In the genomic region with DNA sequence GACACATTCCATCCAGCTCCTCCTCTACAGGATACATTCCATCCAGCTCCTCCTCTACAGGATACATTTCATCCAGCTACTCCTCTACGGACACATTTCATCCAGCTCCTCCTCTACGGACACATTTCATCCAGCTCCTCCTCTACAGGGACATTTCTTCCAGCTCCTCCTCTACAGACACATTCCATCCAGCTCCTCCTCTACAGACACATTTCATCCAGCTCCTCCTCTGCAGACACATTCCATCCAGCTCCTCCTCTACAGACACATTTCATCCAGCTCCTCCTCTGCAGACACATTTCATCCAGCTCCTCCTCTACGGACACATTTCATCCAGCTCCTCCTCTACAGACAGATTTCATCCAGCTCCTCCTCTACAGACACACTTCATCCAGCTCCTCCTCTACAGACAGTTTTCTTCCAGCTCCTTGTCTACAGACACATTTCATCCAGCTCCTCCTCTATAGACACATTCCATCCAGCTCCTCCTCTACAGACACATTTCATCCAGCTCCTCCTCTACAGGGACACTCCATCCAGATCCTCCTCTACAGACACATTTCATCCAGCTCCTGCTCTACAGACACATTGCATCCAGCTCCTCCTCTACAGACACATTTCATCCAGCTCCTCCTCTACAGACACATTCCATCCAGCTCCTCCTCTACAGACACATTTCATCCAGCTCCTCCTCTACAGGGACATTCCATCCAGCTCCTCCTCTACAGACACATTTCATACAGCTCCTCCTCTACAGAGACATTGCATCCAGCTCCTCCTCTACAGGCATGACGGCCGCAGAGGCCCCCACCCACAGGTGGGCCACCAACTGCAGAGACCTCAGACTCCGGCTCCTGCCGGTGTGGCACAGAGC, we compare ENCODE assay signal across 11 cellular contexts. TPM values are rescaled to one million over a fixed set of nuclear protein-coding genes. Genes with fewer than 3 reads are reported as not detected.
DNase-seq lines count a peak whose midpoint lies in the region; FAIRE-seq and TF ChIP-seq lines count a peak whose summit lies in the region.
"Not testable (repeated sequence)": the region's sequence is repeated elsewhere in the genome, so short reads cannot be mapped to it uniquely, and the experiment has no call there.
"Had no signal": no experiment of that assay in that cellular context is flagged by ENCODE, and none has a peak within 500 bp of the region (broad histone marks: within the 10 kb centered on the region; RNA-seq: fewer than 3 reads in every experiment).

No MANE protein-coding gene starts in this region.

- H3K4me2 ChIP-seq in astrocyte (ENCODE audit: low read length) (peak overlapping the region; percentile 10), keratinocyte (ENCODE audit: control insufficient read depth, extremely low read depth, insufficient read depth, low read depth, low read length) (peak overlapping the region; percentile 28)
- H3K4me2 ChIP-seq in neuronal stem cell (ENCODE audit: insufficient read depth, low read length, poor library complexity, severe bottlenecking): not testable (repeated sequence)

- not testable (repeated sequence) for H3K9me1 ChIP-seq in keratinocyte (ENCODE audit: control insufficient read depth, extremely low read depth, insufficient read depth, low read length)

- H3K9ac ChIP-seq in HUES64 (ENCODE audit: low read depth, low read length); neuronal stem cell (ENCODE audit: low read depth, low read length, poor library complexity): not testable (repeated sequence)
- peak overlapping the region; percentile 10 for H3K9ac ChIP-seq in astrocyte (ENCODE audit: low read length)
- H3K9ac ChIP-seq in keratinocyte (ENCODE audit: control insufficient read depth, extremely low read depth, insufficient read depth, low read length): peak overlapping the region; percentile 43

- H3K79me1 ChIP-seq in neuronal stem cell (ENCODE audit: low read depth, low read length): peaks cover 11% of the 10 kb centered on the region

- not testable (repeated sequence) for H3K14ac ChIP-seq in neuronal stem cell (ENCODE audit: low read length)

- not testable (repeated sequence) for FAIRE-seq in astrocyte (lab: Jason Lieb, UNC); keratinocyte (lab: Jason Lieb, UNC)

- peak overlapping the region; percentile 0 for H3K27ac Mint-ChIP-seq in T-helper 1 cell treated with Interleukin-12 subunit alpha and Interleukin-12 subunit beta and Interleukin-4 antibody, amounts not matched to agents 30 μg/mL and 1 μg/mL, for 36 hours
- H3K27ac Mint-ChIP-seq in astrocyte (ENCODE audit: unreplicated experiment): peak overlapping the region; percentile 100

- not testable (repeated sequence) for H2BK120ac ChIP-seq in neuronal stem cell (ENCODE audit: low read depth, low read length)

- not testable (repeated sequence) for H3K79me2 ChIP-seq in astrocyte (ENCODE audit: insufficient read depth, low read length); keratinocyte (ENCODE audit: control insufficient read depth, insufficient read depth, low read length)

- H3K4me3 Mint-ChIP-seq in T-helper 1 cell treated with Interleukin-12 subunit alpha and Interleukin-12 subunit beta and Interleukin-4 antibody, amounts not matched to agents 30 μg/mL and 1 μg/mL, for 36 hours: not testable (repeated sequence)
- H3K4me3 Mint-ChIP-seq in astrocyte (ENCODE audit: unreplicated experiment): peak overlapping the region; percentile 64

- not testable (repeated sequence) for H4K8ac ChIP-seq in neuronal stem cell (ENCODE audit: low read depth, low read length)

- H3K4me3 ChIP-seq in HUES64 (ENCODE audit: low read length); astrocyte (ENCODE audit: insufficient read depth, low read depth, low read length); epithelial cell of esophagus (ENCODE audit: low read length); keratinocyte (ENCODE audit: control insufficient read depth in 2 of 3, extremely low read depth in 1 of 3, insufficient read depth in 2 of 3, low read depth in 1 of 3, low read length in 3 of 3); neuronal stem cell (ENCODE audit: low read length in 2 of 2): not testable (repeated sequence)

- not testable (repeated sequence) for H3K4me1 Mint-ChIP-seq in T-helper 1 cell treated with Interleukin-12 subunit alpha and Interleukin-12 subunit beta and Interleukin-4 antibody, amounts not matched to agents 30 μg/mL and 1 μg/mL, for 36 hours (ENCODE audit: low read depth)
- H3K4me1 Mint-ChIP-seq in astrocyte (ENCODE audit: low read depth, unreplicated experiment): peaks cover 19% of the 10 kb centered on the region

- H2BK5ac ChIP-seq in neuronal stem cell (ENCODE audit: low read length): not testable (repeated sequence)

- H4K20me1 ChIP-seq in astrocyte (ENCODE audit: insufficient read depth, low read length): peaks cover 51% of the 10 kb centered on the region
- not testable (repeated sequence) for H4K20me1 ChIP-seq in keratinocyte (ENCODE audit: control insufficient read depth, extremely low read depth, insufficient read depth, low read length)

- DNase-seq in EH (ENCODE audit: low read depth): peak; percentile 61
- DNase-seq in astrocyte (ENCODE audit: low read depth); neuronal stem cell (ENCODE audit: low spot score): not testable (repeated sequence)
- DNase-seq in epithelial cell of esophagus (ENCODE audit: low read depth): peak; percentile 61
- peak; percentile 87 for DNase-seq in keratinocyte (ENCODE audit: low read depth, low spot score)

- dilution Hi-C loops in keratinocyte (cut with MboI; ENCODE audit: extremely low pct_ligation_motif_present, low sequenced_read_pairs): not testable (repeated sequence)

- WGBS in HUES64: 89% methylated on average over 7 of the region's 7 CpGs
- no CpG with 5 or more reads among the region's 7 CpGs for WGBS in neuronal stem cell (ENCODE audit: extremely low coverage in 2 of 2, insufficient read length in 2 of 2, insufficient replicate concordance in 1 of 2), 2 donors

- H3K23ac ChIP-seq in neuronal stem cell (ENCODE audit: low read depth, low read length, poor library complexity): not testable (repeated sequence)

- not testable (repeated sequence) for H2BK15ac ChIP-seq in neuronal stem cell (ENCODE audit: low read length)

- not testable (repeated sequence) for TF ChIP-seq CTCF in astrocyte (IDR thresholded peaks at IDR 0.05; ENCODE audit: insufficient read depth, low read depth, low read length); epithelial cell of esophagus (IDR thresholded peaks at IDR 0.05; ENCODE audit: insufficient read depth, low read depth, low read length, missing control alignments); keratinocyte (optimal IDR thresholded peaks at IDR 0.05 in 1 of 3, IDR thresholded peaks at IDR 0.05 in 1 of 3, conservative IDR thresholded peaks at IDR 0.05 in 1 of 3; ENCODE audit: extremely low read depth in 1 of 3, insufficient read depth in 2 of 3, low read length in 3 of 3)

- not testable (repeated sequence) for H3K27me3 ChIP-seq in HUES64 (ENCODE audit: insufficient read depth, low read length); astrocyte (ENCODE audit: insufficient read depth, low read length); keratinocyte (ENCODE audit: control insufficient read depth, extremely low read depth, insufficient read depth, low read length); neuronal stem cell (ENCODE audit: control insufficient read depth in 3 of 3, insufficient read depth in 3 of 3, low read depth in 1 of 3, low read length in 3 of 3)

- H2AK5ac ChIP-seq in neuronal stem cell (ENCODE audit: low read depth, low read length): not testable (repeated sequence)

- not testable (repeated sequence) for H3K4me1 ChIP-seq in HUES64 (ENCODE audit: insufficient read depth, low read length); astrocyte (ENCODE audit: insufficient read depth, low read length); neuronal stem cell (ENCODE audit: control insufficient read depth in 2 of 2, insufficient read depth in 1 of 2, low read depth in 1 of 2, low read length in 2 of 2)
- peaks cover 42% of the 10 kb centered on the region for H3K4me1 ChIP-seq in keratinocyte (ENCODE audit: control insufficient read depth, extremely low read depth, insufficient read depth, low read length)

- H3K36me3 ChIP-seq in HUES64 (ENCODE audit: insufficient read depth, low read length) (peaks cover 71% of the 10 kb centered on the region), astrocyte (ENCODE audit: insufficient read depth, low read length) (peaks cover 14% of the 10 kb centered on the region), keratinocyte (ENCODE audit: control insufficient read depth in 2 of 2, extremely low read depth in 1 of 2, insufficient read depth in 2 of 2, low read length in 2 of 2) (peaks cover 28 to 42% of the 10 kb centered on the region in 2 experiments), neuronal stem cell (replicated peaks in 1 of 2; ENCODE audit: control insufficient read depth in 2 of 2, insufficient read depth in 2 of 2, low read length in 2 of 2) (peaks cover 39 to 64% of the 10 kb centered on the region in 2 donors)

- H3K27ac ChIP-seq in HUES64 (ENCODE audit: low read depth, low read length) (peak overlapping the region; percentile 13; the same call in 1 of the 2 replicates), astrocyte (ENCODE audit: low read depth, low read length) (peak overlapping the region; percentile 57), keratinocyte (ENCODE audit: control insufficient read depth, insufficient read depth, low read length) (peak overlapping the region; percentile 58), neuronal stem cell (replicated peaks; ENCODE audit: low read length) (peak overlapping the region; percentile 57)

- H3K9me3 Mint-ChIP-seq in T-helper 1 cell treated with Interleukin-12 subunit alpha and Interleukin-12 subunit beta and Interleukin-4 antibody, amounts not matched to agents 30 μg/mL and 1 μg/mL, for 36 hours: not testable (repeated sequence)
- peaks cover 43% of the 10 kb centered on the region for H3K9me3 Mint-ChIP-seq in astrocyte (ENCODE audit: unreplicated experiment)

- H2AFZ ChIP-seq in astrocyte (ENCODE audit: low read depth, low read length); keratinocyte (ENCODE audit: control insufficient read depth, low read length); neuronal stem cell (ENCODE audit: low read length): not testable (repeated sequence)

- H4K91ac ChIP-seq in neuronal stem cell (ENCODE audit: low read depth, low read length, poor library complexity): not testable (repeated sequence)

- H3K9me3 ChIP-seq in HUES64 (ENCODE audit: insufficient read depth, low read depth, low read length); astrocyte (ENCODE audit: insufficient read depth, low read depth, low read length); keratinocyte (ENCODE audit: control insufficient read depth, low read depth, low read length); neuronal stem cell (replicated peaks in 1 of 2; ENCODE audit: control insufficient read depth in 2 of 2, insufficient read depth in 1 of 2, low read depth in 1 of 2, low read length in 2 of 2): not testable (repeated sequence)

- not testable (repeated sequence) for H3K18ac ChIP-seq in neuronal stem cell (ENCODE audit: low read length)

- not testable (repeated sequence) for H3K4ac ChIP-seq in neuronal stem cell (ENCODE audit: low read length)

- H2BK12ac ChIP-seq in neuronal stem cell (ENCODE audit: low read length): not testable (repeated sequence)

- not testable (repeated sequence) for H3K27me3 Mint-ChIP-seq in T-helper 1 cell treated with Interleukin-12 subunit alpha and Interleukin-12 subunit beta and Interleukin-4 antibody, amounts not matched to agents 30 μg/mL and 1 μg/mL, for 36 hours (ENCODE audit: low read depth); astrocyte (ENCODE audit: low read depth, unreplicated experiment)

- peaks cover 22% of the 10 kb centered on the region for H3K36me3 Mint-ChIP-seq in T-helper 1 cell treated with Interleukin-12 subunit alpha and Interleukin-12 subunit beta and Interleukin-4 antibody, amounts not matched to agents 30 μg/mL and 1 μg/mL, for 36 hours (ENCODE audit: low read depth)
- H3K36me3 Mint-ChIP-seq in astrocyte (ENCODE audit: low read depth, unreplicated experiment): peaks cover 59% of the 10 kb centered on the region

RNA-seq across cellular contexts. Expression of a gene that starts 16.4 kb away (rescaled TPM):
- polyA plus RNA-seq in HUES64 (2013, experiment 1 of 2): 111 TPM
- 101 TPM for polyA plus RNA-seq in HUES64 (2013, experiment 2 of 2)
- total RNA-seq in astrocyte: 131 TPM in 2 replicates
- polyA plus RNA-seq in keratinocyte: 142 to 158 TPM (median 146 TPM) in 3 replicates
- 163 TPM for polyA plus RNA-seq in keratinocyte (2011; ENCODE audit: low read depth)
- 118 and 136 TPM in 2 replicates for polyA plus RNA-seq in keratinocyte (2011; cell fraction: cytosol; rRNA removed)
- polyA plus RNA-seq in keratinocyte (2011; cell fraction: nucleus; rRNA removed): 142 and 157 TPM in 2 replicates
- 87.9 and 94.1 TPM in 2 replicates for polyA plus RNA-seq in keratinocyte (2012; ENCODE audit: low replicate concordance)
- polyA minus RNA-seq in keratinocyte: 204 to 272 TPM (median 226 TPM) in 3 replicates
- polyA minus RNA-seq in keratinocyte (2011; cell fraction: cytosol; rRNA and poly(A)+ RNA removed): 218 TPM
- polyA minus RNA-seq in keratinocyte (2011; cell fraction: nucleus; rRNA and poly(A)+ RNA removed): 118 and 125 TPM in 2 replicates
- polyA plus RNA-seq in neuronal stem cell (2013, experiment 1 of 2): 49.2 TPM
- 50.1 TPM for polyA plus RNA-seq in neuronal stem cell (2013, experiment 2 of 2)

RNA-seq across cellular contexts. Expression of a gene that starts 33.6 kb away (rescaled TPM):
- polyA plus RNA-seq in HUES64 (2013, experiment 1 of 2): 9.0 TPM
- 8.8 TPM for polyA plus RNA-seq in HUES64 (2013, experiment 2 of 2)
- total RNA-seq in astrocyte: 0.10 and 0.50 TPM in 2 replicates
- not detected in 3 replicates for polyA plus RNA-seq in keratinocyte
- polyA plus RNA-seq in keratinocyte (2011; ENCODE audit: low read depth): not detected
- polyA plus RNA-seq in keratinocyte (2011; cell fraction: cytosol; rRNA removed): not detected in 2 replicates
- not detected in 2 replicates for polyA plus RNA-seq in keratinocyte (2011; cell fraction: nucleus; rRNA removed)
- not detected in 2 replicates for polyA plus RNA-seq in keratinocyte (2012; ENCODE audit: low replicate concordance)
- not detected in 3 replicates for polyA minus RNA-seq in keratinocyte
- not detected for polyA minus RNA-seq in keratinocyte (2011; cell fraction: cytosol; rRNA and poly(A)+ RNA removed)
- not detected in 2 replicates for polyA minus RNA-seq in keratinocyte (2011; cell fraction: nucleus; rRNA and poly(A)+ RNA removed)
- polyA plus RNA-seq in neuronal stem cell (2013, experiment 1 of 2): 2.5 TPM
- 2.5 TPM for polyA plus RNA-seq in neuronal stem cell (2013, experiment 2 of 2)
- total RNA-seq: glomerular endothelial cell, omental fat pad, sigmoid colon had no signal
- polyA plus RNA-seq: CD14-positive monocyte had no signal
